ENCODE assay signal across 9 cellular contexts in genomic region chr12:26028953-26029740, GRCh38.
A peak's percentile ranks its signal among the peaks of the same experiment; 100 is the strongest.
DNase-seq lines count a peak whose midpoint lies in the region; ATAC-seq and TF ChIP-seq lines count a peak whose summit lies in the region.
"Had no signal": no experiment of that assay in that cellular context is flagged by ENCODE, and none has a peak within 500 bp of the region (broad histone marks: within the 10 kb centered on the region; RNA-seq: fewer than 3 reads in every experiment).

No MANE protein-coding gene starts in this region.

- no peak overlapping the region for H3K4me2 ChIP-seq in HCT116 (ENCODE audit: low read length)

- ATAC-seq in HCT116 (peak; percentile 68), HG03565 (IDR thresholded peaks at IDR 0.05; ENCODE audit: unreplicated experiment) (no peak), GM18505 (IDR thresholded peaks at IDR 0.05; ENCODE audit: unreplicated experiment) (no peak)
- no peak for ATAC-seq in naive thymus-derived CD4-positive, alpha-beta T cell

- peaks cover 0 to 4% (median 0%) of the 10 kb centered on the region in 7 donors for H3K4me1 Mint-ChIP-seq in naive thymus-derived CD4-positive, alpha-beta T cell

- H3K27me3 ChIP-seq in HCT116 (ENCODE audit: insufficient read depth, low read length) (no peaks in the 10 kb centered on the region), esophagus muscularis mucosa (no peaks in the 10 kb centered on the region)
- no peaks in the 10 kb centered on the region for H3K27me3 ChIP-seq in naive thymus-derived CD4-positive, alpha-beta T cell (ENCODE audit: control insufficient read depth in 2 of 2, insufficient read depth in 2 of 2, low read length in 2 of 2)

- H3K9me2 ChIP-seq in HCT116 (ENCODE audit: insufficient read depth), result no peaks in the 10 kb centered on the region

- no peaks in the 10 kb centered on the region for H3K36me3 Mint-ChIP-seq in naive thymus-derived CD4-positive, alpha-beta T cell

- intact Hi-C loops in HCT116 (cut with micrococcal nuclease), result loop anchor here (1.0 to 10.0 kb wide), 3 partner anchors 352 to 1034 kb away; no protein-coding TSS in a partner anchor
- intact Hi-C loops in esophagus muscularis mucosa (cut with DNase I), result loop anchor here (2.0 to 5.0 kb wide), 2 partner anchors 67 to 592 kb away; no protein-coding TSS in a partner anchor
- intact Hi-C loops in naive thymus-derived CD4-positive, alpha-beta T cell (cut with micrococcal nuclease), result loop anchor here (1.0 to 10.0 kb wide), 3 partner anchors 447 to 784 kb away; no protein-coding TSS in a partner anchor

- H3K36me3 ChIP-seq in HCT116 (ENCODE audit: control insufficient read depth in 1 of 2, insufficient read depth in 2 of 2, low read length in 2 of 2) (no peaks in the 10 kb centered on the region), esophagus muscularis mucosa (no peaks in the 10 kb centered on the region)
- no peaks in the 10 kb centered on the region for H3K36me3 ChIP-seq in naive thymus-derived CD4-positive, alpha-beta T cell (ENCODE audit: control insufficient read depth in 2 of 3, insufficient read depth in 3 of 3, low read length in 3 of 3)

- no peaks in the 10 kb centered on the region for H3K9me3 Mint-ChIP-seq in naive thymus-derived CD4-positive, alpha-beta T cell
- H3K9me3 Mint-ChIP-seq: T-helper 1 cell treated with Interleukin-12 subunit alpha and Interleukin-12 subunit beta and Interleukin-4 antibody, amounts not matched to agents 30 μg/mL and 1 μg/mL, for 36 hours had no signal

- H3K27ac Mint-ChIP-seq in naive thymus-derived CD4-positive, alpha-beta T cell, result no peak overlapping the region
- H3K27ac Mint-ChIP-seq: T-helper 1 cell treated with Interleukin-12 subunit alpha and Interleukin-12 subunit beta and Interleukin-4 antibody, amounts not matched to agents 30 μg/mL and 1 μg/mL, for 36 hours had no signal

- 34% methylated on average over 4 of the region's 4 CpGs for WGBS in esophagus muscularis mucosa

- in situ Hi-C loops in Caki2 (cut with HindIII; ENCODE audit: low pct_unique_long_range_greater_than_20kb, low sequenced_read_pairs), result no loop called here

- TF ChIP-seq POLR2A in HCT116 (IDR thresholded peaks at IDR 0.05; ENCODE audit: borderline replicate concordance, extremely low read depth, insufficient read depth, insufficient read length), result no peak
- no peak for TF ChIP-seq POLR2A in esophagus muscularis mucosa (IDR thresholded peaks at IDR 0.05; ENCODE audit: low read depth)
- TF ChIP-seq POLR2A in GM18505 (IDR thresholded peaks at IDR 0.05; ENCODE audit: borderline replicate concordance, extremely low read depth, insufficient read depth, insufficient read length), result no peak

- no peak for TF ChIP-seq EP300 in esophagus muscularis mucosa (IDR thresholded peaks at IDR 0.05)

- no peak overlapping the region for H3K9ac ChIP-seq in HCT116 (ENCODE audit: low read length)

- RAD21 ChIA-PET in HCT116 (lab: Charles Lee; ENCODE audit: low non-redundant PET in 1 of 2, low total read pairs in 2 of 2, uncharacterized antibody in 2 of 2, unreplicated experiment in 2 of 2), result no interaction called here

- DNase-seq in Caki2 (ENCODE audit: low read depth), result peak; percentile 55
- peak; percentile 40 for DNase-seq in HCT116 (ENCODE audit: low read depth, low spot score)
- peak; percentile 32 for DNase-seq in RWPE1 (ENCODE audit: low spot score)
- no peak for DNase-seq in esophagus muscularis mucosa (ENCODE audit: extremely low spot score)
- peak in 6 of 9 donors; percentile 23 to 54 (median 40) for DNase-seq in naive thymus-derived CD4-positive, alpha-beta T cell
- DNase-seq in NCI-H1092 (lab: John Stamatoyannopoulos, UW), result no peak

- peaks cover 0 to 22% (median 5%) of the 10 kb centered on the region in 5 donors for H3K27me3 Mint-ChIP-seq in naive thymus-derived CD4-positive, alpha-beta T cell

- H2AFZ ChIP-seq in HCT116 (ENCODE audit: low read depth, low read length, poor library complexity, severe bottlenecking), result no peak overlapping the region

- peak; percentile 78 for TF ChIP-seq RAD21 in HCT116 (IDR thresholded peaks at IDR 0.05; ENCODE audit: low read depth)

- no peaks in the 10 kb centered on the region for H4K20me1 ChIP-seq in HCT116 (ENCODE audit: insufficient read depth)

- H3K4me1 ChIP-seq in HCT116 (ENCODE audit: control insufficient read depth in 1 of 2, insufficient read depth in 2 of 2, low read length in 2 of 2) (no peaks in the 10 kb centered on the region), esophagus muscularis mucosa (peaks cover 9 to 59% (median 54%) of the 10 kb centered on the region in 4 donors)
- H3K4me1 ChIP-seq in naive thymus-derived CD4-positive, alpha-beta T cell (ENCODE audit: control insufficient read depth in 2 of 2, insufficient read depth in 2 of 2, low read length in 2 of 2), result no peaks in the 10 kb centered on the region

- no peaks in the 10 kb centered on the region for H3K79me2 ChIP-seq in HCT116 (ENCODE audit: insufficient read depth, low read length)

- POLR2A ChIA-PET in HCT116 (lab: Charles Lee), result no interaction called here
- POLR2A ChIA-PET in RWPE1 (lab: Yijun Ruan, JAX; ENCODE audit: low non-redundant PET), result no interaction called here
- POLR2A ChIA-PET in naive thymus-derived CD4-positive, alpha-beta T cell (lab: Charles Lee), result no interaction called here

- TF ChIP-seq CTCF in HCT116 (IDR thresholded peaks at IDR 0.05 in 2 of 3, conservative IDR thresholded peaks at IDR 0.05 in 1 of 3; ENCODE audit: borderline replicate concordance in 1 of 3, insufficient read depth in 1 of 3, low read depth in 2 of 3, low read length in 2 of 3), result peak; percentile 65 to 82 (median 70)
- peak; percentile 65 for TF ChIP-seq CTCF in RWPE1 (conservative IDR thresholded peaks at IDR 0.05; ENCODE audit: low read depth)
- TF ChIP-seq CTCF in esophagus muscularis mucosa (IDR thresholded peaks at IDR 0.05), result peak; percentile 77 to 91 (median 89)

- BruUV-seq in HCT116 (replicated peaks; lab: Mats Ljungman, UMichigan), result no TSS peak

- H3K4me3 Mint-ChIP-seq in naive thymus-derived CD4-positive, alpha-beta T cell, result no peak overlapping the region
- H3K4me3 Mint-ChIP-seq: T-helper 1 cell treated with Interleukin-12 subunit alpha and Interleukin-12 subunit beta and Interleukin-4 antibody, amounts not matched to agents 30 μg/mL and 1 μg/mL, for 36 hours had no signal

- no peak overlapping the region for H3K27ac ChIP-seq in HCT116 (ENCODE audit: low read depth, low read length)
- H3K27ac ChIP-seq in RWPE1, result no peak overlapping the region
- peak overlapping the region in 2 of 4 donors; percentile 3 to 54 for H3K27ac ChIP-seq in esophagus muscularis mucosa (replicated peaks in 1 of 4)
- no peak overlapping the region for H3K27ac ChIP-seq in naive thymus-derived CD4-positive, alpha-beta T cell (ENCODE audit: low read depth, low read length)

- H3K4me3 ChIP-seq in HCT116 (replicated peaks in 1 of 2; ENCODE audit: low read depth in 1 of 2, low read length in 2 of 2), result no peak overlapping the region
- no peak overlapping the region for H3K4me3 ChIP-seq in esophagus muscularis mucosa
- H3K4me3 ChIP-seq in naive thymus-derived CD4-positive, alpha-beta T cell (ENCODE audit: low read length), result no peak overlapping the region

- H3K9me3 ChIP-seq in HCT116 (ENCODE audit: control insufficient read depth in 1 of 2, insufficient read depth in 1 of 2, low read depth in 1 of 2, low read length in 2 of 2) (no peaks in the 10 kb centered on the region), esophagus muscularis mucosa (no peaks in the 10 kb centered on the region)
- H3K9me3 ChIP-seq in naive thymus-derived CD4-positive, alpha-beta T cell (ENCODE audit: control insufficient read depth in 2 of 3, low read length in 3 of 3), result no peaks in the 10 kb centered on the region

- CTCF ChIA-PET in HCT116 (lab: Charles Lee) (interaction anchor here (1.0 kb wide), 1 partner anchor 20 kb away, joined by 3 read pairs; no protein-coding TSS in a partner anchor), RWPE1 (lab: Yijun Ruan, JAX) (interaction anchor here (0.6 to 0.8 kb wide), 11 partner anchors 9 to 1142 kb away, joined by 3 to 6 read pairs (median 3); no protein-coding TSS in a partner anchor)
- CTCF ChIA-PET in naive thymus-derived CD4-positive, alpha-beta T cell (lab: Charles Lee), result interaction anchor here (0.6 to 1.5 kb wide), 3 partner anchors 18 to 590 kb away, joined by 3 to 5 read pairs (median 4); no protein-coding TSS in a partner anchor

TF ChIP-seq in HCT116, 20 proteins besides CTCF, POLR2A, EP300 and RAD21:
- TF ChIP-seq, protein P1, sequence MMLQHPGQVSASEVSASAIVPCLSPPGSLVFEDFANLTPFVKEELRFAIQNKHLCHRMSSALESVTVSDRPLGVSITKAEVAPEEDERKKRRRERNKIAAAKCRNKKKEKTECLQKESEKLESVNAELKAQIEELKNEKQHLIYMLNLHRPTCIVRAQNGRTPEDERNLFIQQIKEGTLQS (IDR thresholded peaks at IDR 0.05), result no peak
- TF ChIP-seq SRF (IDR thresholded peaks at IDR 0.05; ENCODE audit: low read depth), result no peak
- TF ChIP-seq EZH2phosphoT487 (IDR thresholded peaks at IDR 0.05; ENCODE audit: borderline replicate concordance), result no peak
TF ChIP-seq in HCT116: peak in this region for 0.

Comparison
In these comparisons a context has a peak if more than half of its experiments do, and no peak if none do; other contexts are left out.
1. DNase-seq: peak in Caki2 (single experiment), HCT116 (single experiment), RWPE1 (single experiment) and naive thymus-derived CD4-positive, alpha-beta T cell (6 of 9); none in esophagus muscularis mucosa (single experiment) and NCI-H1092 (single experiment).
2. Peak in every context shown above with its lines, with median percentiles within 50 percentile points of each other: CTCF ChIP-seq.